In genomic region chr17:47776330-47777197, GRCh38 we compare ENCODE assay signal across 1 cellular context.
TF ChIP-seq lines count a peak whose summit lies in the region.

No MANE protein-coding gene starts in this region.

TF ChIP-seq in K562, 482 proteins besides CTCF, POLR2A, EP300 and RAD21 (continued from another document):
- TF ChIP-seq HSF4 (CRISPR knock-in tag; IDR thresholded peaks at IDR 0.05; ENCODE audit: borderline replicate concordance): no peak
- no peak for TF ChIP-seq PRMT5 (CRISPR knock-in tag; IDR thresholded peaks at IDR 0.05)
- no peak for TF ChIP-seq CHD4 (IDR thresholded peaks at IDR 0.05; ENCODE audit: insufficient read depth, insufficient replicate concordance, low read depth, low read length, poor library complexity, severe bottlenecking)
- TF ChIP-seq TEAD4 (IDR thresholded peaks at IDR 0.05; ENCODE audit: low read length): peak; percentile 33; the same call in 1 of the 2 replicates
- no peak for TF ChIP-seq TEAD4 (CRISPR knock-in tag; IDR thresholded peaks at IDR 0.05; ENCODE audit: borderline replicate concordance)
- TF ChIP-seq JUND (IDR thresholded peaks at IDR 0.05; ENCODE audit: borderline replicate concordance, low read depth, low read length): peak; percentile 16; the same call in 1 of the 2 replicates
- TF ChIP-seq JUND (tag; IDR thresholded peaks at IDR 0.05; ENCODE audit: borderline replicate concordance, low read depth, low read length): no peak
- 0 out of 4 replicates have a peak, but pooled peaks of 1 of the 2 experiments have one; percentile 11 for TF ChIP-seq RCOR1 (IDR thresholded peaks at IDR 0.05; ENCODE audit: borderline replicate concordance in 1 of 2, low read depth in 2 of 2, low read length in 2 of 2)
- TF ChIP-seq HLTF (IDR thresholded peaks at IDR 0.05): no peak
- 0 out of 2 replicates have a peak, but pooled peaks have one; percentile 15 for TF ChIP-seq MAFG (tag; conservative IDR thresholded peaks at IDR 0.05)
- TF ChIP-seq, protein P1, sequence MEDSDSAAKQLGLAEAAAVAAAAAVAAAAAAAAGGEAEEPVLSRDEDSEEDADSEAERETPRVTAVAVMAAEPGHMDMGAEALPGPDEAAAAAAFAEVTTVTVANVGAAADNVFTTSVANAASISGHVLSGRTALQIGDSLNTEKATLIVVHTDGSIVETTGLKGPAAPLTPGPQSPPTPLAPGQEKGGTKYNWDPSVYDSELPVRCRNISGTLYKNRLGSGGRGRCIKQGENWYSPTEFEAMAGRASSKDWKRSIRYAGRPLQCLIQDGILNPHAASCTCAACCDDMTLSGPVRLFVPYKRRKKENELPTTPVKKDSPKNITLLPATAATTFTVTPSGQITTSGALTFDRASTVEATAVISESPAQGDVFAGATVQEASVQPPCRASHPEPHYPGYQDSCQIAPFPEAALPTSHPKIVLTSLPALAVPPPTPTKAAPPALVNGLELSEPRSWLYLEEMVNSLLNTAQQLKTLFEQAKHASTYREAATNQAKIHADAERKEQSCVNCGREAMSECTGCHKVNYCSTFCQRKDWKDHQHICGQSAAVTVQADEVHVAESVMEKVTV (CRISPR knock-in tag; IDR thresholded peaks at IDR 0.05): 0 out of 2 replicates have a peak, but pooled peaks have one; percentile 3
- TF ChIP-seq, protein P2, sequence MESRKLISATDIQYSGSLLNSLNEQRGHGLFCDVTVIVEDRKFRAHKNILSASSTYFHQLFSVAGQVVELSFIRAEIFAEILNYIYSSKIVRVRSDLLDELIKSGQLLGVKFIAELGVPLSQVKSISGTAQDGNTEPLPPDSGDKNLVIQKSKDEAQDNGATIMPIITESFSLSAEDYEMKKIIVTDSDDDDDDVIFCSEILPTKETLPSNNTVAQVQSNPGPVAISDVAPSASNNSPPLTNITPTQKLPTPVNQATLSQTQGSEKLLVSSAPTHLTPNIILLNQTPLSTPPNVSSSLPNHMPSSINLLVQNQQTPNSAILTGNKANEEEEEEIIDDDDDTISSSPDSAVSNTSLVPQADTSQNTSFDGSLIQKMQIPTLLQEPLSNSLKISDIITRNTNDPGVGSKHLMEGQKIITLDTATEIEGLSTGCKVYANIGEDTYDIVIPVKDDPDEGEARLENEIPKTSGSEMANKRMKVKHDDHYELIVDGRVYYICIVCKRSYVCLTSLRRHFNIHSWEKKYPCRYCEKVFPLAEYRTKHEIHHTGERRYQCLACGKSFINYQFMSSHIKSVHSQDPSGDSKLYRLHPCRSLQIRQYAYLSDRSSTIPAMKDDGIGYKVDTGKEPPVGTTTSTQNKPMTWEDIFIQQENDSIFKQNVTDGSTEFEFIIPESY (CRISPR knock-in tag; IDR thresholded peaks at IDR 0.05): no peak
- TF ChIP-seq CBX3 (IDR thresholded peaks at IDR 0.05; ENCODE audit: borderline replicate concordance in 1 of 2, low read length in 2 of 2): peak in 1 of 2 experiments; percentile 46; a peak in 1 of 3 replicates
- TF ChIP-seq, protein P3, sequence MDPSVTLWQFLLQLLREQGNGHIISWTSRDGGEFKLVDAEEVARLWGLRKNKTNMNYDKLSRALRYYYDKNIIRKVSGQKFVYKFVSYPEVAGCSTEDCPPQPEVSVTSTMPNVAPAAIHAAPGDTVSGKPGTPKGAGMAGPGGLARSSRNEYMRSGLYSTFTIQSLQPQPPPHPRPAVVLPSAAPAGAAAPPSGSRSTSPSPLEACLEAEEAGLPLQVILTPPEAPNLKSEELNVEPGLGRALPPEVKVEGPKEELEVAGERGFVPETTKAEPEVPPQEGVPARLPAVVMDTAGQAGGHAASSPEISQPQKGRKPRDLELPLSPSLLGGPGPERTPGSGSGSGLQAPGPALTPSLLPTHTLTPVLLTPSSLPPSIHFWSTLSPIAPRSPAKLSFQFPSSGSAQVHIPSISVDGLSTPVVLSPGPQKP (CRISPR knock-in tag; IDR thresholded peaks at IDR 0.05): no peak
- TF ChIP-seq KLF16 (IDR thresholded peaks at IDR 0.05): peak; percentile 13; the same call in 1 of the 2 replicates
- TF ChIP-seq EZH2 (IDR thresholded peaks at IDR 0.05; ENCODE audit: borderline replicate concordance, low read depth, low read length): no peak
- TF ChIP-seq TAF7 (tag; IDR thresholded peaks at IDR 0.05): no peak
- peak; percentile 35; the same call in 1 of the 2 replicates for TF ChIP-seq NFE2 (IDR thresholded peaks at IDR 0.05; ENCODE audit: low read depth)
- peak; percentile 72 for TF ChIP-seq SMC3 (conservative IDR thresholded peaks at IDR 0.05; ENCODE audit: insufficient read depth, low read depth, low read length)
- TF ChIP-seq CREM (IDR thresholded peaks at IDR 0.05; ENCODE audit: low read depth): 0 out of 2 replicates have a peak, but pooled peaks have one; percentile 3
- no peak for TF ChIP-seq PHB (CRISPR knock-in tag; IDR thresholded peaks at IDR 0.05)
